In the genomic region with DNA sequence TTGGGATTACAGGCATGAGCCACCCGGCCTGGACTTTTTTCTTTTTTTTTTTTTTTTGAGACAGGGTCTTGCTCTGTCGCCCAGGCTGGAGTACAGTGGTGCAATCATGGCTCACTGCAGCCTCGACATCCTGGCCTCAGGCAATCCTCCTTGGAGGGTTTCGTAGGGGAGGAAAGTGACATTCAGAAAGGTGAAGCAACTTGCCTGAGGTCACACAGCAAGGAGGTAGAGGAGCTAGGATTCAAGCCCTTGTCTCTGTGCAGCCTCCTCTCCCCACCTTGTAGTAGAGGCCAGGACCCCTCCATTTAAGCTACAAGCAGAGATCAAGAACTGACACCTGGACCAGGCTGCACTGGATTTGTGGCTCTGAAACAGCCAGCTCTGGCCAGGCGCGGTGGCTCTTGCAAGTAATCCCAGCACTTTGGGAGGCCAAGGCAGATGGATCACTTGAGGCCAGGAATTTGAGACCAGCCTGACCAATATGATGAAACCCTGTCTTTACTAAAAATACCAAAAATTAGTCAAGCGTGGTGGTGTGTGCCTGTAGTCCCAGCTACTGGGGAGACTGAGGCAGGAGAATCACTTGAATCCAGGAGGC, we compare ENCODE assay signal across 1 cellular context. TPM values are rescaled to one million over a fixed set of nuclear protein-coding genes. Genes with fewer than 3 reads are reported as not detected.
"Had no signal": no experiment of that assay in that cellular context is flagged by ENCODE, and none has a peak within 500 bp of the region (broad histone marks: within the 10 kb centered on the region; RNA-seq: fewer than 3 reads in every experiment).

No MANE protein-coding gene starts in this region.

RNA-seq across cellular contexts. Expression of a gene that starts 10.3 kb away (rescaled TPM):
- total RNA-seq: LHCN-M2 had no signal
